In genomic region chr19:1173160-1173844, GRCh38 we compare ENCODE assay signal across 8 cellular contexts. TPM values are rescaled to one million over a fixed set of nuclear protein-coding genes. Genes with fewer than 3 reads are reported as not detected.
DNase-seq lines count a peak whose midpoint lies in the region; ATAC-seq, FAIRE-seq and TF ChIP-seq lines count a peak whose summit lies in the region.

No MANE protein-coding gene starts in this region.

- ATAC-seq in stimulated activated naive CD8-positive, alpha-beta T cell treated with anti-CD3 and anti-CD28 coated beads, Interleukin-15, Interleukin-2, amounts not matched to agents 100 U/mL and 50 U/mL, for 24 hours: no peak
- peak in 1 of 2 donors; percentile 1 for ATAC-seq in right cardiac atrium

- peaks cover 44% of the 10 kb centered on the region for H3K4me1 Mint-ChIP-seq in stimulated activated naive CD8-positive, alpha-beta T cell treated with anti-CD3 and anti-CD28 coated beads, Interleukin-15, Interleukin-2, amounts not matched to agents 100 ng/mL and 50 ng/mL, for 24 hours (ENCODE audit: low read depth)
- peaks cover 26% of the 10 kb centered on the region for H3K4me1 Mint-ChIP-seq in activated naive CD4-positive, alpha-beta T cell treated with anti-CD3 and anti-CD28 coated beads, Interleukin-2, amount 50 U/mL, for 24 hours

- no peak for FAIRE-seq in GM12891 (lab: Jason Lieb, UNC)

- peak overlapping the region; percentile 44 for H3K27ac ChIP-seq in right cardiac atrium (ENCODE audit: low read length)

- no peaks in the 10 kb centered on the region for H3K27me3 ChIP-seq in right cardiac atrium (ENCODE audit: control insufficient read depth, insufficient read depth)

- H3K27ac Mint-ChIP-seq in stimulated activated naive CD8-positive, alpha-beta T cell treated with anti-CD3 and anti-CD28 coated beads, Interleukin-15, Interleukin-2, amounts not matched to agents 100 ng/mL and 50 ng/mL, for 24 hours: peak overlapping the region; percentile 94
- H3K27ac Mint-ChIP-seq in activated naive CD4-positive, alpha-beta T cell treated with anti-CD3 and anti-CD28 coated beads, Interleukin-2, amount 50 U/mL, for 24 hours: peak overlapping the region; percentile 88

- H3K36me3 Mint-ChIP-seq in stimulated activated naive CD8-positive, alpha-beta T cell treated with anti-CD3 and anti-CD28 coated beads, Interleukin-15, Interleukin-2, amounts not matched to agents 100 ng/mL and 50 ng/mL, for 24 hours (ENCODE audit: low read depth): peaks cover 8% of the 10 kb centered on the region
- no peaks in the 10 kb centered on the region for H3K36me3 Mint-ChIP-seq in activated naive CD4-positive, alpha-beta T cell treated with anti-CD3 and anti-CD28 coated beads, Interleukin-2, amount 50 U/mL, for 24 hours

- no peaks in the 10 kb centered on the region for H3K27me3 Mint-ChIP-seq in stimulated activated naive CD8-positive, alpha-beta T cell treated with anti-CD3 and anti-CD28 coated beads, Interleukin-15, Interleukin-2, amounts not matched to agents 100 ng/mL and 50 ng/mL, for 24 hours
- H3K27me3 Mint-ChIP-seq in activated naive CD4-positive, alpha-beta T cell treated with anti-CD3 and anti-CD28 coated beads, Interleukin-2, amount 50 U/mL, for 24 hours: no peaks in the 10 kb centered on the region

- peak overlapping the region; percentile 93 for H3K4me3 ChIP-seq in right cardiac atrium (ENCODE audit: low read length)
- peak overlapping the region; percentile 80 for H3K4me3 ChIP-seq in skeletal muscle cell (ENCODE audit: low read depth, low read length)

- peak overlapping the region; percentile 90 for H3K4me3 Mint-ChIP-seq in stimulated activated naive CD8-positive, alpha-beta T cell treated with anti-CD3 and anti-CD28 coated beads, Interleukin-15, Interleukin-2, amounts not matched to agents 100 ng/mL and 50 ng/mL, for 24 hours
- peak overlapping the region; percentile 89 for H3K4me3 Mint-ChIP-seq in activated naive CD4-positive, alpha-beta T cell treated with anti-CD3 and anti-CD28 coated beads, Interleukin-2, amount 50 U/mL, for 24 hours

- 2% methylated on average over 47 of the region's 47 CpGs for WGBS in right cardiac atrium

- no peak for DNase-seq in stimulated activated naive CD8-positive, alpha-beta T cell treated with anti-CD3 and anti-CD28 coated beads, Interleukin-15, Interleukin-2, amounts not matched to agents 100 U/mL and 50 U/mL, for 24 hours
- peak; percentile 39 to 72 (median 69) for DNase-seq in right cardiac atrium
- DNase-seq in skeletal muscle cell (ENCODE audit: low read depth): no peak
- no peak for DNase-seq in OCI-M2 (lab: John Stamatoyannopoulos, UW; ENCODE audit: unreplicated experiment)
- DNase-seq in KG1 (lab: John Stamatoyannopoulos, UW): no peak
- DNase-seq in GM12891 (ENCODE audit: insufficient read length, low spot score): no peak

- no peak for TF ChIP-seq POLR2A in GM12891 (IDR thresholded peaks at IDR 0.05; ENCODE audit: low read depth, low read length)

- H3K9me3 Mint-ChIP-seq in stimulated activated naive CD8-positive, alpha-beta T cell treated with anti-CD3 and anti-CD28 coated beads, Interleukin-15, Interleukin-2, amounts not matched to agents 100 ng/mL and 50 ng/mL, for 24 hours: peaks cover 7% of the 10 kb centered on the region
- H3K9me3 Mint-ChIP-seq in activated naive CD4-positive, alpha-beta T cell treated with anti-CD3 and anti-CD28 coated beads, Interleukin-2, amount 50 U/mL, for 24 hours: no peaks in the 10 kb centered on the region

- intact Hi-C loops in right cardiac atrium (cut with DNase I): no loop called here

- H3K4me1 ChIP-seq in right cardiac atrium (ENCODE audit: control insufficient read depth, insufficient read depth, low read length): peaks cover 2% of the 10 kb centered on the region

- no peaks in the 10 kb centered on the region for H3K9me3 ChIP-seq in right cardiac atrium (ENCODE audit: control insufficient read depth, low read length)

TF ChIP-seq in GM12891, 5 proteins besides CTCF, POLR2A, EP300 and RAD21:
- TF ChIP-seq POLR2AphosphoS5 (IDR thresholded peaks at IDR 0.05; ENCODE audit: low read depth, low read length) (no peak; the same call in 1 of the 2 replicates), TAF1 (IDR thresholded peaks at IDR 0.05; ENCODE audit: low read depth, low read length) (no peak), SPI1 (IDR thresholded peaks at IDR 0.05; ENCODE audit: low read depth, low read length) (no peak), POU2F2 (IDR thresholded peaks at IDR 0.05; ENCODE audit: low read depth, low read length) (no peak), PAX5 (IDR thresholded peaks at IDR 0.05; ENCODE audit: insufficient read depth, low read length, severe bottlenecking) (no peak)

RNA-seq across cellular contexts. Expression of gene SBNO2, which starts 0.8 kb away (rescaled TPM):
- 10 to 100 TPM; 18.0 to 44.5 (median 20.5) TPM for total RNA-seq in right cardiac atrium
- polyA plus RNA-seq in right cardiac atrium: 13.4 TPM
- polyA plus RNA-seq in GM12891 (2012; ENCODE audit: low read depth, missing spikeins): 9.2 TPM

RNA-seq across cellular contexts. Expression of gene STK11, which starts 32.3 kb away (rescaled TPM):
- total RNA-seq in right cardiac atrium: 10 to 100 TPM; 56.9 to 62.0 (median 57.7) TPM
- polyA plus RNA-seq in right cardiac atrium: 64.5 TPM
- 27.4 TPM for polyA plus RNA-seq in GM12891 (2012; ENCODE audit: low read depth, missing spikeins)

Comparison
In these comparisons a context has a peak if more than half of its experiments do, and no peak if none do; other contexts are left out.
1. DNase-seq: peak in right cardiac atrium (3 of 3); none in stimulated activated naive CD8-positive, alpha-beta T cell treated with anti-CD3 and anti-CD28 coated beads, Interleukin-15, Interleukin-2, amounts not matched to agents 100 U/mL and 50 U/mL, for 24 hours (single experiment), skeletal muscle cell (single experiment), OCI-M2 (single experiment), KG1 (single experiment) and GM12891 (single experiment).